10 cellular contexts compared by ENCODE assay signal in the genomic region with DNA sequence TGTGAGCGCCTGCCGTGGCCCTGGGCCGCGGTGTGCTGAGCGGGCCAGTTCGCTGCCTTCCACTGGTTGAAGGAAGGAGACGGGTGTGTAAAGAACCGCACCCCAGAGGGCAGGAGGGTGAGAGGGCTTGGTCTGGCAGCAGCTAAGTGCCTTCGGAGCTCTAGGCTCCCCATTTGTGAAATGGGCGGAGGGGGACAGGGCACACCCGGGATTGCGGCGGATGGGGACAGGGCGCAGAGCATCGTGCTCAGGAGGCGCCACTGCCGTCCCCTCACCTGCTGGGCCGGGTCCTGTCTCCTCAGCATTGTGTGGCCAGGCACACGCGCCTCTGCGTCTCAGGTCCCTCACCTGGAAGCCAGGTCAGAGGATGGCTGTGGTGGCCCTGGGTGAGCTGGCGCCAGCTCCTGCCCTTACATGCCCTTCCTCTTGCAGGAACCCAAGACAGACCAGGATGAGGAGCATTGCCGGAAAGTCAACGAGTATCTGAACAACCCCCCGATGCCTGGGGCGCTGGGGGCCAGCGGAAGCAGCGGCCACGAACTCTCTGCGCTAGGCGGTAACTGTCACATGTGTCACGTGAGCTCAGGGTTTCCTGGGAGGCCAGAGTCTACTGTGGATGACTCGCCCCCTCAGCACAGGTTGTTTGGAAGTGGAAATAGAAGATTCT. TPM values are rescaled to one million over a fixed set of nuclear protein-coding genes. Genes with fewer than 3 reads are reported as not detected.
DNase-seq lines count a peak whose midpoint lies in the region; ATAC-seq and TF ChIP-seq lines count a peak whose summit lies in the region.
"Had no signal": no experiment of that assay in that cellular context is flagged by ENCODE, and none has a peak within 500 bp of the region (broad histone marks: within the 10 kb centered on the region; RNA-seq: fewer than 3 reads in every experiment).

No MANE protein-coding gene starts in this region.

- H3K4me1 ChIP-seq in CD8-positive, alpha-beta memory T cell (ENCODE audit: insufficient read depth, low read length): peaks cover 26% of the 10 kb centered on the region
- peaks cover 26 to 36% of the 10 kb centered on the region in 2 donors for H3K4me1 ChIP-seq in adrenal gland (replicated peaks in 1 of 2)
- H3K4me1 ChIP-seq in esophagus muscularis mucosa: peaks cover 27 to 54% (median 42%) of the 10 kb centered on the region in 4 donors

- WGBS in adrenal gland, 4 donors: 71 to 81% (median 80%) methylated on average over 14 to 33 of the region's 33 CpGs
- 81% methylated on average over 29 of the region's 33 CpGs for WGBS in esophagus muscularis mucosa

- H3K36me3 ChIP-seq in CD8-positive, alpha-beta memory T cell (ENCODE audit: insufficient read depth, low read length): peaks cover 11% of the 10 kb centered on the region
- H3K36me3 ChIP-seq in adrenal gland (replicated peaks in 1 of 2) (peaks cover 0 to 63% of the 10 kb centered on the region in 2 donors), esophagus muscularis mucosa (peaks cover 43 to 74% (median 69%) of the 10 kb centered on the region in 4 donors)

- TF ChIP-seq POLR2A in adrenal gland (IDR thresholded peaks at IDR 0.05) (no peak), esophagus muscularis mucosa (IDR thresholded peaks at IDR 0.05; ENCODE audit: low read depth) (no peak)

- H3K27me3 Mint-ChIP-seq in CD8-positive, alpha-beta memory T cell: no peaks in the 10 kb centered on the region
- H3K27me3 Mint-ChIP-seq in naive thymus-derived CD8-positive, alpha-beta T cell: no peaks in the 10 kb centered on the region
- H3K27me3 Mint-ChIP-seq: T-helper 17 cell had no signal

- H3K9me3 Mint-ChIP-seq in CD8-positive, alpha-beta memory T cell: no peaks in the 10 kb centered on the region
- H3K9me3 Mint-ChIP-seq in naive thymus-derived CD8-positive, alpha-beta T cell: no peaks in the 10 kb centered on the region

- intact Hi-C loops in adrenal gland (cut with DNase I) (loop anchor here (10.0 kb wide), 3 partner anchors 49 to 489 kb away; a partner anchor contains a TSS), esophagus muscularis mucosa (cut with DNase I) (no loop called here)

- no peak overlapping the region for H3K4me3 ChIP-seq in CD8-positive, alpha-beta memory T cell (ENCODE audit: low read length)
- H3K4me3 ChIP-seq in adrenal gland (no peak overlapping the region), esophagus muscularis mucosa (no peak overlapping the region)

- TF ChIP-seq CTCF in adrenal gland (IDR thresholded peaks at IDR 0.05) (no peak), esophagus muscularis mucosa (IDR thresholded peaks at IDR 0.05) (no peak)

- POLR2A ChIA-PET in CD8-positive, alpha-beta memory T cell (lab: Charles Lee): no interaction called here
- POLR2A ChIA-PET in naive thymus-derived CD8-positive, alpha-beta T cell (lab: Charles Lee): interaction anchor here (0.6 kb wide), 1 partner anchor 102 kb away, joined by 3 read pairs; no protein-coding TSS in a partner anchor

- no peak for DNase-seq in CD8-positive, alpha-beta memory T cell
- DNase-seq in HPDE6-E6E7 (ENCODE audit: extremely low spot score): peak; percentile 58
- no peak for DNase-seq in adrenal gland
- no peak for DNase-seq in naive thymus-derived CD8-positive, alpha-beta T cell
- no peak for DNase-seq in NCI-H1436 treated with DMSO at 0.1 percent for 48 hours (lab: John Stamatoyannopoulos, UW)
- no peak for DNase-seq in esophagus muscularis mucosa (ENCODE audit: extremely low spot score)
- DNase-seq in NCI-H510A (lab: John Stamatoyannopoulos, UW): no peak
- DNase-seq: activated gamma-delta T cell treated with Interleukin-2 at 50 U/mL for 16 hours, T-helper 17 cell had no signal

- H3K9me3 ChIP-seq in CD8-positive, alpha-beta memory T cell (ENCODE audit: low read length): no peaks in the 10 kb centered on the region
- H3K9me3 ChIP-seq in adrenal gland (replicated peaks in 1 of 3) (no peaks in the 10 kb centered on the region), esophagus muscularis mucosa (no peaks in the 10 kb centered on the region)

- no peak overlapping the region for H3K27ac ChIP-seq in CD8-positive, alpha-beta memory T cell (ENCODE audit: low read depth, low read length)
- H3K27ac ChIP-seq in adrenal gland: peak overlapping the region in 3 of 5 donors; percentile 34 to 98 (median 97)
- peak overlapping the region in 1 of 4 donors; percentile 15 for H3K27ac ChIP-seq in esophagus muscularis mucosa (replicated peaks in 1 of 4)

- no peaks in the 10 kb centered on the region for H3K27me3 ChIP-seq in CD8-positive, alpha-beta memory T cell (ENCODE audit: insufficient read depth, low read length, poor library complexity, severe bottlenecking)
- no peaks in the 10 kb centered on the region for H3K27me3 ChIP-seq in adrenal gland
- H3K27me3 ChIP-seq in esophagus muscularis mucosa: no peaks in the 10 kb centered on the region

- peaks cover 0 to 57% (median 2%) of the 10 kb centered on the region in 3 donors for H3K36me3 Mint-ChIP-seq in CD8-positive, alpha-beta memory T cell
- peaks cover 0 to 35% (median 5%) of the 10 kb centered on the region in 3 donors for H3K36me3 Mint-ChIP-seq in naive thymus-derived CD8-positive, alpha-beta T cell

- peak overlapping the region; percentile 41 to 93 (median 68) for H3K4me3 Mint-ChIP-seq in CD8-positive, alpha-beta memory T cell
- peak overlapping the region in 9 of 10 donors; percentile 28 to 95 (median 41) for H3K4me3 Mint-ChIP-seq in naive thymus-derived CD8-positive, alpha-beta T cell

- peaks cover 27 to 31% (median 31%) of the 10 kb centered on the region in 3 donors for H3K4me1 Mint-ChIP-seq in CD8-positive, alpha-beta memory T cell
- H3K4me1 Mint-ChIP-seq in naive thymus-derived CD8-positive, alpha-beta T cell: peaks cover 15 to 40% (median 28%) of the 10 kb centered on the region in 4 donors

- CTCF ChIA-PET in CD8-positive, alpha-beta memory T cell (lab: Charles Lee): interaction anchor here (0.9 to 1.1 kb wide), 2 partner anchors 40 to 77 kb away, joined by 3 to 4 read pairs; no protein-coding TSS in a partner anchor

- no peak for TF ChIP-seq EP300 in esophagus muscularis mucosa (IDR thresholded peaks at IDR 0.05)

- peak overlapping the region in 1 of 8 donors; percentile 76 for H3K27ac Mint-ChIP-seq in CD8-positive, alpha-beta memory T cell
- H3K27ac Mint-ChIP-seq in naive thymus-derived CD8-positive, alpha-beta T cell: peak overlapping the region in 2 of 10 donors; percentile 44 to 85
- H3K27ac Mint-ChIP-seq: T-helper 17 cell had no signal

- ATAC-seq in naive thymus-derived CD8-positive, alpha-beta T cell: no peak
- ATAC-seq in GM21423 (IDR thresholded peaks at IDR 0.05; ENCODE audit: unreplicated experiment): no peak
- ATAC-seq: T-helper 17 cell had no signal

RNA-seq across cellular contexts. Expression of a gene that starts 3.1 kb away (rescaled TPM):
- 100 to 1,000 TPM; 159 to 166 TPM for total RNA-seq in CD8-positive, alpha-beta memory T cell
- 101 TPM for polyA plus RNA-seq in CD8-positive, alpha-beta memory T cell
- 100 to 1,000 TPM in 6 of 8 donors, 10 to 100 TPM in 2; 87.2 to 220 (median 144) TPM for total RNA-seq in adrenal gland
- polyA plus RNA-seq in adrenal gland: 100 to 1,000 TPM in 1 of 3 donors, 10 to 100 TPM in 2; 50.6 to 125 (median 95.6) TPM
- total RNA-seq in naive thymus-derived CD8-positive, alpha-beta T cell: 10 to 100 TPM; 61.1 to 64.0 TPM
- 10 to 100 TPM; 66.2 to 93.9 (median 68.9) TPM for polyA plus RNA-seq in naive thymus-derived CD8-positive, alpha-beta T cell
- 100 to 1,000 TPM; 127 to 184 (median 173) TPM for total RNA-seq in esophagus muscularis mucosa
